1 cellular context compared by ENCODE assay signal in genomic region chr3:129101370-129102138, GRCh38.
TF ChIP-seq lines count a peak whose summit lies in the region.

No MANE protein-coding gene starts in this region.

TF ChIP-seq in WTC11, 78 proteins besides CTCF, POLR2A, EP300 and RAD21 (continued from another document):
- TF ChIP-seq FOXP4 (CRISPR knock-in tag; IDR thresholded peaks at IDR 0.05) (no peak), CREM (CRISPR knock-in tag; IDR thresholded peaks at IDR 0.05) (no peak), E2F4 (CRISPR knock-in tag; IDR thresholded peaks at IDR 0.05; ENCODE audit: borderline replicate concordance, low read depth) (no peak), NFYB (CRISPR knock-in tag; conservative IDR thresholded peaks at IDR 0.05; ENCODE audit: low read depth) (no peak), ZNF425 (CRISPR knock-in tag; conservative IDR thresholded peaks at IDR 0.05) (no peak), ZNF423 (CRISPR knock-in tag; IDR thresholded peaks at IDR 0.05) (no peak), ZNF121 (CRISPR knock-in tag; IDR thresholded peaks at IDR 0.05) (no peak), ZNF416 (CRISPR knock-in tag; IDR thresholded peaks at IDR 0.05) (no peak), AR (CRISPR knock-in tag; IDR thresholded peaks at IDR 0.05) (no peak), ATF2 (CRISPR knock-in tag; IDR thresholded peaks at IDR 0.05; ENCODE audit: borderline replicate concordance, low read depth) (no peak), ZNF671 (CRISPR knock-in tag; IDR thresholded peaks at IDR 0.05) (no peak), FOXK1 (CRISPR knock-in tag; IDR thresholded peaks at IDR 0.05) (no peak), ATF3 (CRISPR knock-in tag; conservative IDR thresholded peaks at IDR 0.05) (no peak)
TF ChIP-seq in WTC11: peak in this region for 0.
